10 cellular contexts compared by ENCODE assay signal in the genomic region with DNA sequence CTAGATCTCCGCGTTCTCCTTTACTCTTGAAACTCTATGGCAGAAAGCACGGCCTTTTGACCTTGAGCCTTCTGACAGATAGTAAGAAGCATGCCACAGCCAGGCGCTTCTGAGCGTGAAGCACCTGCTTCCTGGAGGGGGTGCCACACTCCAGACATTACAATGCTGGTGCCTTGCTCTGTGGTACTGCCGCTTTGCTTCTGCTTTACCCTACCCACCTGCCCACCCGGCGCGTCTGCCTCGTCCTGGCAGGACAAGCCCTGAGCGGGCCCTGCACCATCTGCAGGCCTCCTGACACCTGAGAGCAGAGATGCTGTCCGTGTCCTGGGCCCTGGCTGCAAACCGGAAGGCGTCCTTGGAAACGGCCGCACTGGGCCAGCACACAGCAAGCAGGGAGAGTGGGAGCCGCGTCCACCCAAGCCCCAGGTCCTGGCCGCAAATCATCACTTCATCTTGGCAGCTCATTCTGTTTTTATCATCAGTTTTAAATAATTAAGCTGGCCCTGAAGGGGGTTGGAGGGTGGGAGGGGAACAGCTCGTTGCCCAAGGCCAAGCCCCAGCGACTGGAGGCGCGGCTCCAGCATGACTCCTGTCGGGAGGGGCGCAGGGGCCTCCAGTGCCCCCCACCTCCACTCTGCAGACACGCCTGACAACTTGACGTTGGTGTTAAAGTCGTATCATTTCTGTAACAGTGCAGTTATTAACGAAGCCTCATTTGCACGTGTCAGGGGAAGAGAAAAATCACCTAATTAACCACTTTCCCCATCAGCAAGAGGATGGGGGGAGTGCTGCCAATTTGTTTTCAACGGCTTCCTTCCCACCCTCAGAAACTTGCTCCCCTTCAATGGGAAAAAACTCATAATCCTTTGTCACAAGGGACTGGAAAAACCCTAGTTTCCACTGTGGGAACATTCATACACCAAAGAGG.
DNase-seq lines count a peak whose midpoint lies in the region; ATAC-seq and TF ChIP-seq lines count a peak whose summit lies in the region.
"Had no signal": no experiment of that assay in that cellular context is flagged by ENCODE, and none has a peak within 500 bp of the region (broad histone marks: within the 10 kb centered on the region; RNA-seq: fewer than 3 reads in every experiment).

No MANE protein-coding gene starts in this region.

- ATAC-seq in HG03175 (IDR thresholded peaks at IDR 0.05; ENCODE audit: unreplicated experiment), result peak; percentile 73
- ATAC-seq in activated naive CD8-positive, alpha-beta T cell treated with anti-CD3 and anti-CD28 coated beads, Interleukin-2, amount 10 ng/mL, durations not matched to agents 7 days and 5 days (ENCODE audit: low read depth), result peak; percentile 28
- ATAC-seq in GM21526 (IDR thresholded peaks at IDR 0.05; ENCODE audit: low FRiP score, unreplicated experiment), result no peak

- H3K9me3 ChIP-seq in tibial nerve, result no peaks in the 10 kb centered on the region

- peak overlapping the region; percentile 15 for H3K4me3 Mint-ChIP-seq in activated naive CD8-positive, alpha-beta T cell treated with anti-CD3 and anti-CD28 coated beads, Interleukin-2, amount 10 ng/mL, durations not matched to agents 7 days and 5 days

- TF ChIP-seq CTCF in tibial nerve (IDR thresholded peaks at IDR 0.05), result no peak

- TF ChIP-seq EP300 in tibial nerve (IDR thresholded peaks at IDR 0.05), result no peak

- no peaks in the 10 kb centered on the region for H3K9me3 Mint-ChIP-seq in activated naive CD8-positive, alpha-beta T cell treated with anti-CD3 and anti-CD28 coated beads, Interleukin-2, amount 10 ng/mL, durations not matched to agents 7 days and 5 days

- H3K27me3 ChIP-seq in tibial nerve, result no peaks in the 10 kb centered on the region

- TF ChIP-seq POLR2A in tibial nerve (IDR thresholded peaks at IDR 0.05), result no peak

- H3K36me3 Mint-ChIP-seq in activated naive CD8-positive, alpha-beta T cell treated with anti-CD3 and anti-CD28 coated beads, Interleukin-2, amount 10 ng/mL, durations not matched to agents 7 days and 5 days, result peaks cover 11% of the 10 kb centered on the region

- POLR2A ChIA-PET in activated naive CD8-positive, alpha-beta T cell treated with anti-CD3 and anti-CD28 coated beads, Interleukin-2, amount 10 ng/mL, durations not matched to agents 7 days and 5 days (lab: Charles Lee), result interaction anchor here (1.2 kb wide), 1 partner anchor 19 kb away, joined by 5 read pairs; no protein-coding TSS in a partner anchor

- peaks cover 43% of the 10 kb centered on the region for H3K4me1 Mint-ChIP-seq in activated naive CD8-positive, alpha-beta T cell treated with anti-CD3 and anti-CD28 coated beads, Interleukin-2, amount 10 ng/mL, durations not matched to agents 7 days and 5 days

- peaks cover 1% of the 10 kb centered on the region for H3K27me3 Mint-ChIP-seq in activated naive CD8-positive, alpha-beta T cell treated with anti-CD3 and anti-CD28 coated beads, Interleukin-2, amount 10 ng/mL, durations not matched to agents 7 days and 5 days

- peaks cover 0 to 36% (median 20%) of the 10 kb centered on the region in 4 donors for H3K4me1 ChIP-seq in tibial nerve

- no peak overlapping the region for H3K27ac ChIP-seq in tibial nerve

- no peak overlapping the region for H3K4me3 ChIP-seq in tibial nerve
- H3K4me3 ChIP-seq: SK-N-MC had no signal

- peak in 4 of 6 experiments; percentile 8 to 67 (median 34) for DNase-seq in stimulated activated naive CD4-positive, alpha-beta T cell (lab: John Stamatoyannopoulos, UW)
- no peak for DNase-seq in stimulated activated naive CD4-positive, alpha-beta T cell treated with Interleukin-2 at 50 U/mL for 16 hours (lab: John Stamatoyannopoulos, UW)
- DNase-seq in activated naive CD8-positive, alpha-beta T cell treated with anti-CD3 and anti-CD28 coated beads, Interleukin-2, amount 10 ng/mL, durations not matched to agents 7 days and 5 days, result no peak
- no peak for DNase-seq in NK-92 treated with Interleukin-12 subunit alpha and Interleukin-12 subunit beta, amount 100 ng/mL, for 24 hours (lab: John Stamatoyannopoulos, UW)
- no peak for DNase-seq in tibial nerve (ENCODE audit: low spot score in 2 of 2)
- no peak for DNase-seq in ureter (ENCODE audit: low spot score)
- DNase-seq: trophoblast cell had no signal

- H3K36me3 ChIP-seq in tibial nerve, result no peaks in the 10 kb centered on the region

- 80 to 83% methylated on average over 27 to 31 of the region's 31 CpGs for WGBS in tibial nerve, 2 donors

- H3K27ac Mint-ChIP-seq in activated naive CD8-positive, alpha-beta T cell treated with anti-CD3 and anti-CD28 coated beads, Interleukin-2, amount 10 ng/mL, durations not matched to agents 7 days and 5 days, result peak overlapping the region; percentile 57

Comparison
In these comparisons a context has a peak if more than half of its experiments do, and no peak if none do; other contexts are left out.
1. DNase-seq: peak in stimulated activated naive CD4-positive, alpha-beta T cell (4 of 6); none in stimulated activated naive CD4-positive, alpha-beta T cell treated with Interleukin-2 at 50 U/mL for 16 hours (single experiment), activated naive CD8-positive, alpha-beta T cell treated with anti-CD3 and anti-CD28 coated beads, Interleukin-2, amount 10 ng/mL, durations not matched to agents 7 days and 5 days (single experiment), NK-92 treated with Interleukin-12 subunit alpha and Interleukin-12 subunit beta, amount 100 ng/mL, for 24 hours (single experiment), tibial nerve (0 of 2) and ureter (single experiment).